Comparison of ENCODE assay signal across 15 cellular contexts in the genomic region with DNA sequence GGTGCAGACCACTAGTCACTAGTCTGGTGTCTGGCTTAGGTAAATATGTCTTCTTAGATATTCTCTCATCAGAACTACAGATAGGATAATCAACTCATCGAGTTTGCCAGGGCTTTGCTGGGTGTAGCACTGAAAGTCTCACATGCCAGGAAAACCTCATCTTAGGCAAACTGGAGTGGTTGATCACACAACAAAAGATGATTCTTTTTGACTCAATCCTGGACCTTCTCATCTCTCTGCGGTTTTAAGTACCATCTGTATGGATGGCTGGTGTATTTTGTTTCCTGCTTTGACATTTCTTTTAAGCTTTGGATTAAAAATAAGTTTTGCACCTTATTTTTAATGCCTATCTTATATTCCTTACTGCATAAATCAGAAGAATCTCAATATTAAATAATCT. TPM values are rescaled to one million over a fixed set of nuclear protein-coding genes. Genes with fewer than 3 reads are reported as not detected.
"Had no signal": no experiment of that assay in that cellular context is flagged by ENCODE, and none has a peak within 500 bp of the region (broad histone marks: within the 10 kb centered on the region; RNA-seq: fewer than 3 reads in every experiment).

No MANE protein-coding gene starts in this region.

- H3K36me3 Mint-ChIP-seq: brain had no signal

- H3K4me1 Mint-ChIP-seq: brain, nephron progenitor cell had no signal

- H3K9me3 Mint-ChIP-seq: brain; nephron progenitor cell; T-helper 1 cell treated with Interleukin-12 subunit alpha and Interleukin-12 subunit beta and Interleukin-4 antibody, amounts not matched to agents 30 μg/mL and 1 μg/mL, for 36 hours had no signal

- H3K27me3 Mint-ChIP-seq: progenitor cell of endocrine pancreas had no signal

- H3K4me3 Mint-ChIP-seq: brain; nephron progenitor cell; T-helper 1 cell treated with Interleukin-12 subunit alpha and Interleukin-12 subunit beta and Interleukin-4 antibody, amounts not matched to agents 30 μg/mL and 1 μg/mL, for 36 hours had no signal

- DNase-seq: activated gamma-delta T cell treated with Interleukin-2 at 50 U/mL for 16 hours; amniotic stem cell; cerebellar nuclear complex; effector memory CD4-positive, alpha-beta T cell; foreskin melanocyte; head of caudate nucleus; mesenchymal stem cell; nephron progenitor cell; stimulated activated CD4-positive, alpha-beta T cell treated with anti-CD3 and anti-CD28 coated beads, Interleukin-2, amount 100 ng/mL, for 48 hours; stimulated activated naive CD4-positive, alpha-beta T cell; transverse colon; WERI-Rb-1 had no signal

- H3K27ac Mint-ChIP-seq: brain, nephron progenitor cell, progenitor cell of endocrine pancreas had no signal

RNA-seq across cellular contexts. Expression of a gene that starts 49.7 kb away (rescaled TPM):
- total RNA-seq: progenitor cell of endocrine pancreas had no signal
